In genomic region chr11:72224587-72225410, GRCh38 we compare ENCODE assay signal across 8 cellular contexts. TPM values are rescaled to one million over a fixed set of nuclear protein-coding genes. Genes with fewer than 3 reads are reported as not detected.
DNase-seq lines count a peak whose midpoint lies in the region; ATAC-seq and TF ChIP-seq lines count a peak whose summit lies in the region.

Gene INPPL1 (plus strand): TSS chr11:72224767. CDS start chr11:72224985, 218 bp downstream.

- peak within 1 kb of the TSS; percentile 93 for H3K27ac Mint-ChIP-seq in T-helper 2 cell treated with Interferon-gamma antibody and Interleukin-4, amounts not matched to agents 5 μg/mL and 100 μg/mL, for 36 hours

- H3K4me3 Mint-ChIP-seq in T-helper 2 cell treated with Interferon-gamma antibody and Interleukin-4, amounts not matched to agents 5 μg/mL and 100 μg/mL, for 36 hours, result peak within 1 kb of the TSS; percentile 97

- H3K27me3 Mint-ChIP-seq in T-helper 2 cell treated with Interferon-gamma antibody and Interleukin-4, amounts not matched to agents 5 μg/mL and 100 μg/mL, for 36 hours (ENCODE audit: low read depth), result no peaks in the 10 kb centered on the region

- H3K36me3 Mint-ChIP-seq in T-helper 2 cell treated with Interferon-gamma antibody and Interleukin-4, amounts not matched to agents 5 μg/mL and 100 μg/mL, for 36 hours (ENCODE audit: low read depth), result peaks cover 9% of the 10 kb centered on the region

- no peaks in the 10 kb centered on the region for H3K9me3 Mint-ChIP-seq in T-helper 2 cell treated with Interferon-gamma antibody and Interleukin-4, amounts not matched to agents 5 μg/mL and 100 μg/mL, for 36 hours

- H3K27ac ChIP-seq in cingulate gyrus (ENCODE audit: low read depth, low read length), result peak within 1 kb of the TSS; percentile 84

- peaks cover 20% of the 10 kb centered on the region for H3K4me1 Mint-ChIP-seq in T-helper 2 cell treated with Interferon-gamma antibody and Interleukin-4, amounts not matched to agents 5 μg/mL and 100 μg/mL, for 36 hours (ENCODE audit: low read depth)

- no peak for ATAC-seq in GM18505 (IDR thresholded peaks at IDR 0.05; ENCODE audit: unreplicated experiment)
- ATAC-seq in left lobe of liver, result peak; percentile 27

- peak; percentile 12 for TF ChIP-seq POLR2A in GM18505 (IDR thresholded peaks at IDR 0.05; ENCODE audit: borderline replicate concordance, extremely low read depth, insufficient read depth, insufficient read length)

- no peak for DNase-seq in A172 (ENCODE audit: low spot score)
- peak; percentile 36 for DNase-seq in T-helper 2 cell treated with Interferon-gamma antibody and Interleukin-4, amounts not matched to agents 5 μg/mL and 100 μg/mL, for 36 hours (ENCODE audit: low spot score)
- peak; percentile 65 for DNase-seq in left lobe of liver (ENCODE audit: low spot score)
- DNase-seq in stimulated activated CD4-positive, alpha-beta T cell treated with anti-CD3 and anti-CD28 coated beads, Interleukin-4, amount 100 ng/mL, for 1 hour, result peak; percentile 60
- no peak for DNase-seq in SW 1271 (lab: John Stamatoyannopoulos, UW)
- no peak for DNase-seq in MV-4-11 (lab: John Stamatoyannopoulos, UW)

RNA-seq across cellular contexts. Expression of gene INPPL1, which starts in this region (rescaled TPM):
- total RNA-seq in A172 (2014; rRNA removed; shearing (Covaris generic)), result 55.7 and 73.0 TPM in 2 replicates
- total RNA-seq in left lobe of liver, result 56.3 TPM

Comparison
In these comparisons a context has a peak if more than half of its experiments do, and no peak if none do; other contexts are left out.
1. DNase-seq: peak in T-helper 2 cell treated with Interferon-gamma antibody and Interleukin-4, amounts not matched to agents 5 μg/mL and 100 μg/mL, for 36 hours (single experiment), left lobe of liver (single experiment) and stimulated activated CD4-positive, alpha-beta T cell treated with anti-CD3 and anti-CD28 coated beads, Interleukin-4, amount 100 ng/mL, for 1 hour (single experiment); none in A172 (single experiment), SW 1271 (0 of 2) and MV-4-11 (single experiment).